In genomic region chr1:176733661-176734060, GRCh38 we compare ENCODE assay signal across 29 cellular contexts.
DNase-seq lines count a peak whose midpoint lies in the region; ATAC-seq and TF ChIP-seq lines count a peak whose summit lies in the region.
"Had no signal": no experiment of that assay in that cellular context is flagged by ENCODE, and none has a peak within 500 bp of the region (broad histone marks: within the 10 kb centered on the region; RNA-seq: fewer than 3 reads in every experiment).

No MANE protein-coding gene starts in this region.

- H3K27me3 ChIP-seq in OCI-LY3 (ENCODE audit: low read depth, low read length) (peaks cover 6% of the 10 kb centered on the region), left ventricle myocardium inferior (ENCODE audit: low read depth) (no peaks in the 10 kb centered on the region)

- TF ChIP-seq CTCF in GM10266 (IDR thresholded peaks at IDR 0.05; ENCODE audit: control insufficient read depth, insufficient read depth, low read depth, missing control alignments) (peak; percentile 9), OCI-LY3 (IDR thresholded peaks at IDR 0.05; ENCODE audit: low read depth, low read length) (peak; percentile 29; the same call in 1 of the 2 replicates), left ventricle myocardium inferior (IDR thresholded peaks at IDR 0.05; ENCODE audit: borderline replicate concordance) (no peak)

- no peaks in the 10 kb centered on the region for H3K36me3 ChIP-seq in OCI-LY3 (replicated peaks; ENCODE audit: low read depth, low read length)
- no peaks in the 10 kb centered on the region for H3K36me3 ChIP-seq in left ventricle myocardium inferior
- H3K36me3 ChIP-seq: HAP-1, MG63 had no signal

- H4K20me1 ChIP-seq in OCI-LY3 (ENCODE audit: insufficient read depth, low read length) = no peaks in the 10 kb centered on the region

- H2AFZ ChIP-seq in OCI-LY3 (ENCODE audit: low read depth, low read length) = no peak overlapping the region

- DNase-seq in GM10266 (ENCODE audit: extremely low spot score) (peak; percentile 5), COR-L47 (lab: John Stamatoyannopoulos, UW) (no peak), left ventricle myocardium inferior (no peak)
- DNase-seq: activated CD4-positive, alpha-beta T cell treated with anti-CD3 and anti-CD28 coated beads, Interleukin-2, amount 50 U/mL, for 4 hours; activated gamma-delta T cell treated with Interleukin-2 at 50 U/mL for 16 hours; activated naive CD8-positive, alpha-beta T cell treated with anti-CD3 and anti-CD28 coated beads, Interleukin-2, amount 10 ng/mL, durations not matched to agents 7 days and 5 days; activated T-cell treated with anti-CD3 and anti-CD28 coated beads, Interleukin-2, amount 50 U/mL, for 48 hours; aorta; Calu3; DMS79; MG63; NCI-H1930; NCI-H524 treated with DMSO at 0.1 percent for 48 hours; NK-92 treated with Interleukin-12 subunit alpha and Interleukin-12 subunit beta, amount 100 ng/mL, for 24 hours; PC-3; SK-N-SH; stimulated activated CD4-positive, alpha-beta T cell treated with anti-CD3 and anti-CD28 coated beads, Interleukin-4, amount 100 ng/mL, for 4 hours; substantia nigra; trophoblast cell had no signal

- ATAC-seq in GM21526 (IDR thresholded peaks at IDR 0.05; ENCODE audit: low FRiP score, unreplicated experiment) (peak; percentile 65), HG02884 (IDR thresholded peaks at IDR 0.05; ENCODE audit: unreplicated experiment) (peak; percentile 88), HG03135 (IDR thresholded peaks at IDR 0.05; ENCODE audit: unreplicated experiment) (no peak), HG03432 (IDR thresholded peaks at IDR 0.05; ENCODE audit: unreplicated experiment) (no peak)
- ATAC-seq: activated CD4-positive, CD25-positive, alpha-beta regulatory T cell treated with anti-CD3 and anti-CD28 coated beads, Interleukin-2, amount 50 U/mL, for 24 hours; left lobe of liver; PC-3 had no signal

- no peak overlapping the region for H3K4me3 ChIP-seq in OCI-LY3 (ENCODE audit: low read length)
- no peak overlapping the region for H3K4me3 ChIP-seq in left ventricle myocardium inferior
- H3K4me3 ChIP-seq: HAP-1, MG63 had no signal

- H3K4me1 ChIP-seq in OCI-LY3 (ENCODE audit: low read length) (peaks cover 11% of the 10 kb centered on the region), left ventricle myocardium inferior (no peaks in the 10 kb centered on the region)
- H3K4me1 ChIP-seq: HAP-1 had no signal

- H3K9ac ChIP-seq in OCI-LY3 (ENCODE audit: low read length) = no peak overlapping the region
- H3K9ac ChIP-seq: KMS-11, SK-N-SH had no signal

- intact Hi-C loops in left ventricle myocardium inferior (cut with micrococcal nuclease) = no loop called here

- no peak overlapping the region for H3K4me2 ChIP-seq in OCI-LY3 (ENCODE audit: low read length)
- H3K4me2 ChIP-seq: KMS-11, SK-N-SH had no signal

- no peaks in the 10 kb centered on the region for H3K9me3 ChIP-seq in OCI-LY3 (ENCODE audit: insufficient read depth, low read length)
- no peaks in the 10 kb centered on the region for H3K9me3 ChIP-seq in left ventricle myocardium inferior (replicated peaks)
- H3K9me3 ChIP-seq: HAP-1, MG63, SK-N-SH had no signal

- no peaks in the 10 kb centered on the region for H3K79me2 ChIP-seq in OCI-LY3 (ENCODE audit: low read length)

- H3K27ac ChIP-seq in OCI-LY3 (ENCODE audit: low read length) = no peak overlapping the region
- no peak overlapping the region for H3K27ac ChIP-seq in left ventricle myocardium inferior (replicated peaks)
- H3K27ac ChIP-seq: HL-60, KMS-11 had no signal

Comparison
In these comparisons a context has a peak if more than half of its experiments do, and no peak if none do; other contexts are left out.
1. ATAC-seq: peak in GM21526 (single experiment) and HG02884 (single experiment); none in HG03135 (single experiment) and HG03432 (single experiment).